In genomic region chr6:55819811-55820210, GRCh38 we compare ENCODE assay signal across 19 cellular contexts. TPM values are rescaled to one million over a fixed set of nuclear protein-coding genes. Genes with fewer than 3 reads are reported as not detected.
DNase-seq lines count a peak whose midpoint lies in the region; TF ChIP-seq lines count a peak whose summit lies in the region.
"Had no signal": no experiment of that assay in that cellular context is flagged by ENCODE, and none has a peak within 500 bp of the region (broad histone marks: within the 10 kb centered on the region; RNA-seq: fewer than 3 reads in every experiment).

No MANE protein-coding gene starts in this region.

- no peaks in the 10 kb centered on the region for H3K4me1 ChIP-seq in left ventricle myocardium inferior
- H3K4me1 ChIP-seq in right atrium auricular region = no peaks in the 10 kb centered on the region
- H3K4me1 ChIP-seq in esophagus squamous epithelium = no peaks in the 10 kb centered on the region

- 76 to 83% methylated on average over 4 of the region's 4 CpGs for WGBS in esophagus squamous epithelium, 2 donors

- H3K9me3 ChIP-seq in left ventricle myocardium inferior (replicated peaks) (no peaks in the 10 kb centered on the region), right atrium auricular region (no peaks in the 10 kb centered on the region), SK-N-MC (ENCODE audit: low read depth, low read length) (no peaks in the 10 kb centered on the region), esophagus squamous epithelium (no peaks in the 10 kb centered on the region)
- H3K9me3 ChIP-seq: Caco-2 had no signal

- peak overlapping the region; percentile 37 for H3K9ac ChIP-seq in SK-N-MC (ENCODE audit: insufficient read length)
- H3K9ac ChIP-seq: GM23248 had no signal

- no peak for TF ChIP-seq CTCF in left ventricle myocardium inferior (IDR thresholded peaks at IDR 0.05; ENCODE audit: borderline replicate concordance)
- TF ChIP-seq CTCF in right atrium auricular region (IDR thresholded peaks at IDR 0.05) = no peak
- no peak for TF ChIP-seq CTCF in foreskin fibroblast (IDR thresholded peaks at IDR 0.05; ENCODE audit: low read depth, low read length)
- TF ChIP-seq CTCF in esophagus squamous epithelium (IDR thresholded peaks at IDR 0.05) = no peak
- no peak for TF ChIP-seq CTCF in dorsolateral prefrontal cortex (IDR thresholded peaks at IDR 0.05 in 54 of 56, conservative IDR thresholded peaks at IDR 0.05 in 2 of 56; ENCODE audit: low read depth in 1 of 56, partially characterized antibody in 56 of 56)

- no peak for TF ChIP-seq POLR2A in esophagus squamous epithelium (IDR thresholded peaks at IDR 0.05)

- H3K27me3 ChIP-seq in left ventricle myocardium inferior (ENCODE audit: low read depth) (no peaks in the 10 kb centered on the region), right atrium auricular region (no peaks in the 10 kb centered on the region), esophagus squamous epithelium (no peaks in the 10 kb centered on the region), dorsolateral prefrontal cortex (no peaks in the 10 kb centered on the region)

- H3K4me3 ChIP-seq in left ventricle myocardium inferior (no peak overlapping the region), right atrium auricular region (no peak overlapping the region), SK-N-MC (peak overlapping the region; percentile 55), foreskin fibroblast (ENCODE audit: low read depth in 1 of 2, low read length in 2 of 2) (no peak overlapping the region), esophagus squamous epithelium (no peak overlapping the region), dorsolateral prefrontal cortex (no peak overlapping the region)
- H3K4me3 ChIP-seq: GM23248, K562 had no signal

- H3K36me3 ChIP-seq in left ventricle myocardium inferior = no peaks in the 10 kb centered on the region
- no peaks in the 10 kb centered on the region for H3K36me3 ChIP-seq in right atrium auricular region
- no peaks in the 10 kb centered on the region for H3K36me3 ChIP-seq in SK-N-MC (ENCODE audit: insufficient read depth, low read length)
- no peaks in the 10 kb centered on the region for H3K36me3 ChIP-seq in esophagus squamous epithelium

- DNase-seq in left ventricle myocardium inferior (no peak), right atrium auricular region (ENCODE audit: low spot score) (no peak), SK-N-MC (ENCODE audit: low read depth, low spot score) (no peak), foreskin fibroblast (peak; percentile 7 to 46), esophagus squamous epithelium (lab: John Stamatoyannopoulos, UW) (no peak), NCI-H1694 treated with DMSO at 0.1 percent for 48 hours (lab: John Stamatoyannopoulos, UW) (no peak), dorsolateral prefrontal cortex (no peak), NCI-H748 (lab: John Stamatoyannopoulos, UW; ENCODE audit: unreplicated experiment) (no peak)
- DNase-seq: 8988T; Caco-2; CD4-positive, alpha-beta T cell; GF-D8; GM23248; MV-4-11; NCI-H187; NCI-H2227 treated with DMSO at 0.1 percent for 48 hours; NCI-H510A treated with DMSO at 0.1 percent for 48 hours; PC-3 had no signal

- intact Hi-C loops in left ventricle myocardium inferior (cut with micrococcal nuclease) (no loop called here), esophagus squamous epithelium (cut with DNase I) (no loop called here), dorsolateral prefrontal cortex (cut with DNase I) (no loop called here)

- H3K27ac ChIP-seq in left ventricle myocardium inferior (replicated peaks) (peak overlapping the region; percentile 30), right atrium auricular region (no peak overlapping the region), SK-N-MC (peak overlapping the region; percentile 68), esophagus squamous epithelium (no peak overlapping the region), dorsolateral prefrontal cortex (no peak overlapping the region)
- H3K27ac ChIP-seq: GM23248 had no signal

RNA-seq across cellular contexts. Expression of gene BMP5, which starts 55.6 kb away (rescaled TPM):
- 0.93 TPM for total RNA-seq in left ventricle myocardium inferior
- total RNA-seq in right atrium auricular region = 1 to 10 TPM; 1.6 to 6.3 TPM
- total RNA-seq in esophagus squamous epithelium = under 1 TPM; 0.04 to 0.26 (median 0.15) TPM
- total RNA-seq in dorsolateral prefrontal cortex = 1 to 10 TPM in 17 of 120 experiments, under 1 TPM in 60, not detected in 43; 0.10 to 8.0 (median 0.38) TPM
- total RNA-seq: CD4-positive, alpha-beta T cell; GM23248; K562; PC-3 had no signal

Comparison
In these comparisons a context has a peak if more than half of its experiments do, and no peak if none do; other contexts are left out.
1. H3K27ac ChIP-seq: peak in left ventricle myocardium inferior (single experiment) and SK-N-MC (single experiment); none in right atrium auricular region (0 of 2), esophagus squamous epithelium (0 of 4) and dorsolateral prefrontal cortex (0 of 59).
2. DNase-seq: peak in foreskin fibroblast (2 of 2); none in left ventricle myocardium inferior (single experiment), right atrium auricular region (single experiment), SK-N-MC (single experiment), esophagus squamous epithelium (single experiment), NCI-H1694 treated with DMSO at 0.1 percent for 48 hours (single experiment), dorsolateral prefrontal cortex (0 of 10) and NCI-H748 (single experiment).